14 cellular contexts compared by ENCODE assay signal in genomic region chr2:84055816-84056215, GRCh38.
A peak's percentile ranks its signal among the peaks of the same experiment; 100 is the strongest.
DNase-seq lines count a peak whose midpoint lies in the region; ATAC-seq and TF ChIP-seq lines count a peak whose summit lies in the region.
"Had no signal": no experiment of that assay in that cellular context is flagged by ENCODE, and none has a peak within 500 bp of the region (broad histone marks: within the 10 kb centered on the region; RNA-seq: fewer than 3 reads in every experiment).

No MANE protein-coding gene starts in this region.

- DNase-seq in MCF 10A (ENCODE audit: unreplicated experiment) (peak; percentile 26), breast epithelium (ENCODE audit: low spot score in 2 of 2) (no peak), RWPE1 (ENCODE audit: low spot score) (peak; percentile 24), foreskin keratinocyte (peak; percentile 13 to 42), psoas muscle (no peak)
- DNase-seq: ACHN; CD4-positive, CD25-positive, alpha-beta regulatory T cell; DMS53; GOT3; H9 had no signal

- no TSS peak for BruUV-seq in MCF 10A (replicated peaks; lab: Mats Ljungman, UMichigan)

- 61 to 76% (median 68%) methylated on average over 1 of the region's 1 CpG for WGBS in psoas muscle, 3 donors

- H3K4me1 ChIP-seq in breast epithelium (no peaks in the 10 kb centered on the region), foreskin keratinocyte (peaks cover 8% of the 10 kb centered on the region), psoas muscle (no peaks in the 10 kb centered on the region)
- H3K4me1 ChIP-seq: BLaER1 treated with 17β-estradiol and CSF1 and Interleukin-3, amounts not matched to agents 10 nM and 100 nM had no signal

- H3K4me1 Mint-ChIP-seq in MCF 10A (ENCODE audit: insufficient read depth, unreplicated experiment) = no peaks in the 10 kb centered on the region
- H3K4me1 Mint-ChIP-seq: CD4-positive, CD25-positive, alpha-beta regulatory T cell had no signal

- ATAC-seq in foreskin keratinocyte (peak; percentile 63), psoas muscle (no peak), GM21381 (IDR thresholded peaks at IDR 0.05; ENCODE audit: unreplicated experiment) (no peak)
- ATAC-seq in activated CD4-positive, CD25-positive, alpha-beta regulatory T cell treated with anti-CD3 and anti-CD28 coated beads, Interleukin-2, amount 50 U/mL, for 24 hours = no peak
- ATAC-seq: HepG2 had no signal

- no peak overlapping the region for H3K4me3 Mint-ChIP-seq in MCF 10A (ENCODE audit: unreplicated experiment)
- H3K4me3 Mint-ChIP-seq: CD4-positive, CD25-positive, alpha-beta regulatory T cell; H9 had no signal

- POLR2A ChIA-PET in MCF 10A (lab: Yijun Ruan, JAX) = interaction anchor here (0.5 to 1.2 kb wide), 2 partner anchors 12 to 26 kb away, joined by 3 to 5 read pairs; no protein-coding TSS in a partner anchor
- POLR2A ChIA-PET in RWPE1 (lab: Yijun Ruan, JAX; ENCODE audit: low non-redundant PET) = no interaction called here

- intact Hi-C loops in MCF 10A (cut with micrococcal nuclease) (no loop called here), breast epithelium (cut with DNase I; ENCODE audit: low total_unique reads) (no loop called here), psoas muscle (cut with DNase I) (no loop called here)

- H3K27ac Mint-ChIP-seq in MCF 10A (ENCODE audit: low read depth, unreplicated experiment) = peak overlapping the region; percentile 36
- H3K27ac Mint-ChIP-seq: H9 had no signal

- no peaks in the 10 kb centered on the region for H3K36me3 Mint-ChIP-seq in MCF 10A (ENCODE audit: insufficient read depth, unreplicated experiment)
- H3K36me3 Mint-ChIP-seq: CD4-positive, CD25-positive, alpha-beta regulatory T cell had no signal

- H3K9me3 ChIP-seq in breast epithelium (no peaks in the 10 kb centered on the region), psoas muscle (no peaks in the 10 kb centered on the region)
- H3K9me3 ChIP-seq: BLaER1 treated with 17β-estradiol and CSF1 and Interleukin-3, amounts not matched to agents 10 nM and 100 nM had no signal

- no peak for TF ChIP-seq POLR2A in breast epithelium (IDR thresholded peaks at IDR 0.05)

- H3K4me3 ChIP-seq in breast epithelium (no peak overlapping the region), psoas muscle (no peak overlapping the region)
- H3K4me3 ChIP-seq: BLaER1 treated with 17β-estradiol and CSF1 and Interleukin-3, amounts not matched to agents 10 nM and 100 nM had no signal

- CTCF ChIA-PET in MCF 10A (lab: Yijun Ruan, JAX) = interaction anchor here (0.6 to 2.1 kb wide), 4 partner anchors 22 to 1939 kb away, joined by 3 to 10 read pairs (median 4); no protein-coding TSS in a partner anchor
- CTCF ChIA-PET in RWPE1 (lab: Yijun Ruan, JAX) = no interaction called here

- H3K27ac ChIP-seq in breast epithelium = no peak overlapping the region
- H3K27ac ChIP-seq in RWPE1 = no peak overlapping the region
- H3K27ac ChIP-seq in foreskin keratinocyte = no peak overlapping the region
- H3K27ac ChIP-seq in psoas muscle = no peak overlapping the region
- H3K27ac ChIP-seq: BLaER1 treated with 17β-estradiol and CSF1 and Interleukin-3, amounts not matched to agents 10 nM and 100 nM had no signal

- TF ChIP-seq CTCF in MCF 10A (IDR thresholded peaks at IDR 0.05; ENCODE audit: unreplicated experiment) = no peak
- no peak for TF ChIP-seq CTCF in breast epithelium (IDR thresholded peaks at IDR 0.05)
- TF ChIP-seq CTCF in RWPE1 (conservative IDR thresholded peaks at IDR 0.05; ENCODE audit: low read depth) = no peak
- TF ChIP-seq CTCF in foreskin keratinocyte (conservative IDR thresholded peaks at IDR 0.05) = no peak
- no peak for TF ChIP-seq CTCF in psoas muscle (IDR thresholded peaks at IDR 0.05)

- no peaks in the 10 kb centered on the region for H3K36me3 ChIP-seq in breast epithelium
- no peaks in the 10 kb centered on the region for H3K36me3 ChIP-seq in psoas muscle (ENCODE audit: insufficient read depth in 1 of 2, low read depth in 1 of 2)
- H3K36me3 ChIP-seq: BLaER1 treated with 17β-estradiol and CSF1 and Interleukin-3, amounts not matched to agents 10 nM and 100 nM had no signal

- no peaks in the 10 kb centered on the region for H3K27me3 Mint-ChIP-seq in MCF 10A (ENCODE audit: insufficient read depth, unreplicated experiment)

- H3K9me3 Mint-ChIP-seq in MCF 10A (ENCODE audit: unreplicated experiment) = no peaks in the 10 kb centered on the region
- H3K9me3 Mint-ChIP-seq: CD4-positive, CD25-positive, alpha-beta regulatory T cell; H9 had no signal

- H3K27me3 ChIP-seq in breast epithelium (no peaks in the 10 kb centered on the region), foreskin keratinocyte (no peaks in the 10 kb centered on the region), psoas muscle (ENCODE audit: insufficient read depth in 3 of 3, low read length in 2 of 3) (no peaks in the 10 kb centered on the region)
- H3K27me3 ChIP-seq: BLaER1 treated with 17β-estradiol and CSF1 and Interleukin-3, amounts not matched to agents 10 nM and 100 nM had no signal

Comparison
In these comparisons a context has a peak if more than half of its experiments do, and no peak if none do; other contexts are left out.
1. DNase-seq: peak in MCF 10A (single experiment), RWPE1 (single experiment) and foreskin keratinocyte (2 of 2); none in breast epithelium (0 of 2) and psoas muscle (0 of 2).